Comparison of ENCODE assay signal across 29 cellular contexts in genomic region chr13:56020425-56020824, GRCh38.
"Had no signal": no experiment of that assay in that cellular context is flagged by ENCODE, and none has a peak within 500 bp of the region (broad histone marks: within the 10 kb centered on the region; RNA-seq: fewer than 3 reads in every experiment).

No MANE protein-coding gene starts in this region.

- DNase-seq: stimulated activated CD4-positive, alpha-beta T cell treated with anti-CD3 and anti-CD28 coated beads, Interleukin-2, amount 100 ng/mL, for 48 hours; stimulated activated CD4-positive, alpha-beta T cell treated with anti-CD3 and anti-CD28 coated beads, Interleukin-4, amount 100 ng/mL, for 1 hour; stimulated activated CD4-positive, alpha-beta T cell treated with anti-CD3 and anti-CD28 coated beads, Interleukin-4, amount 100 ng/mL, for 24 hours; stimulated activated CD4-positive, alpha-beta T cell treated with anti-CD3 and anti-CD28 coated beads, Interleukin-4, amount 100 ng/mL, for 4 hours; stimulated activated CD8-positive, alpha-beta memory T cell treated with anti-CD3 and anti-CD28 coated beads, Interleukin-4, amount 100 ng/mL, for 48 hours; stimulated activated naive B cell treated with anti-CD40 and anti-IgM and Interleukin-4, amounts not matched to agents 10 μg/mL and 1 μg/mL and 100 μg/mL, for 72 hours; stimulated activated naive CD4-positive, alpha-beta T cell; stimulated activated naive CD4-positive, alpha-beta T cell treated with Interleukin-2 at 50 U/mL for 16 hours; stimulated activated naive CD8-positive, alpha-beta T cell treated with anti-CD3 and anti-CD28 coated beads, Interleukin-15, amount 100 ng/mL, for 72 hours; stimulated activated naive CD8-positive, alpha-beta T cell treated with anti-CD3 and anti-CD28 coated beads, Interleukin-15, Interleukin-2, amounts not matched to agents 100 U/mL and 50 U/mL, for 24 hours; stomach; substantia nigra; testis; thyroid gland; tibial artery; transverse colon; trophoblast cell; upper lobe of left lung; upper lobe of right lung; uterus had no signal

- H3K4me1 ChIP-seq: stomach, suprapubic skin, testis, thyroid gland, tibial artery, tibial nerve, transverse colon, upper lobe of left lung, upper lobe of right lung, uterus, vagina had no signal

- H3K27ac Mint-ChIP-seq: stimulated activated effector memory CD8-positive, alpha-beta T cell treated with anti-CD3 and anti-CD28 coated beads, Interleukin-12 subunit alpha, Interleukin-12 subunit beta, amount 100 ng/mL, for 72 hours; stimulated activated memory B cell treated with anti-CD40 and anti-IgM and Interleukin-4, amounts not matched to agents 10 μg/mL and 1 μg/mL and 100 μg/mL, for 72 hours; stimulated activated naive B cell treated with anti-CD40 and anti-IgM and Interleukin-4, amounts not matched to agents 10 μg/mL and 1 μg/mL and 100 μg/mL, for 72 hours; stimulated activated naive CD8-positive, alpha-beta T cell treated with anti-CD3 and anti-CD28 coated beads, Interleukin-15, amount 100 ng/mL, for 72 hours; stimulated activated naive CD8-positive, alpha-beta T cell treated with anti-CD3 and anti-CD28 coated beads, Interleukin-15, Interleukin-2, amounts not matched to agents 100 ng/mL and 50 ng/mL, for 24 hours; type B pancreatic cell had no signal

- H3K27me3 Mint-ChIP-seq: stimulated activated memory B cell treated with anti-CD40 and anti-IgM and Interleukin-4, amounts not matched to agents 10 μg/mL and 1 μg/mL and 100 μg/mL, for 72 hours; stimulated activated naive B cell treated with anti-CD40 and anti-IgM and Interleukin-4, amounts not matched to agents 10 μg/mL and 1 μg/mL and 100 μg/mL, for 72 hours; stimulated activated naive CD8-positive, alpha-beta T cell treated with anti-CD3 and anti-CD28 coated beads, Interleukin-15, amount 100 ng/mL, for 72 hours; stimulated activated naive CD8-positive, alpha-beta T cell treated with anti-CD3 and anti-CD28 coated beads, Interleukin-15, Interleukin-2, amounts not matched to agents 100 ng/mL and 50 ng/mL, for 24 hours; type B pancreatic cell had no signal

- FAIRE-seq: urothelium cell line had no signal

- ATAC-seq: stimulated activated effector memory CD8-positive, alpha-beta T cell treated with anti-CD3 and anti-CD28 coated beads, Interleukin-12 subunit alpha, Interleukin-12 subunit beta, amount 100 ng/mL, for 72 hours; stimulated activated memory B cell treated with anti-CD40 and anti-IgM and Interleukin-4, amounts not matched to agents 10 μg/mL and 1 μg/mL and 100 μg/mL, for 72 hours; stimulated activated naive B cell treated with anti-CD40 and anti-IgM and Interleukin-4, amounts not matched to agents 10 μg/mL and 1 μg/mL and 100 μg/mL, for 72 hours; stimulated activated naive CD8-positive, alpha-beta T cell treated with anti-CD3 and anti-CD28 coated beads, Interleukin-15, amount 100 ng/mL, for 72 hours had no signal

- H3K4me1 Mint-ChIP-seq: stimulated activated effector memory CD8-positive, alpha-beta T cell treated with anti-CD3 and anti-CD28 coated beads, Interleukin-12 subunit alpha, Interleukin-12 subunit beta, amount 100 ng/mL, for 72 hours; stimulated activated memory B cell treated with anti-CD40 and anti-IgM and Interleukin-4, amounts not matched to agents 10 μg/mL and 1 μg/mL and 100 μg/mL, for 72 hours; stimulated activated naive B cell treated with anti-CD40 and anti-IgM and Interleukin-4, amounts not matched to agents 10 μg/mL and 1 μg/mL and 100 μg/mL, for 72 hours; stimulated activated naive CD8-positive, alpha-beta T cell treated with anti-CD3 and anti-CD28 coated beads, Interleukin-15, amount 100 ng/mL, for 72 hours had no signal

- H3K27ac ChIP-seq: stomach, suprapubic skin, testis, thoracic aorta, thyroid gland, tibial artery, tibial nerve, transverse colon, upper lobe of left lung, upper lobe of right lung, uterus, vagina had no signal

- H3K36me3 Mint-ChIP-seq: stimulated activated effector memory CD8-positive, alpha-beta T cell treated with anti-CD3 and anti-CD28 coated beads, Interleukin-12 subunit alpha, Interleukin-12 subunit beta, amount 100 ng/mL, for 72 hours; stimulated activated memory B cell treated with anti-CD40 and anti-IgM and Interleukin-4, amounts not matched to agents 10 μg/mL and 1 μg/mL and 100 μg/mL, for 72 hours; stimulated activated naive B cell treated with anti-CD40 and anti-IgM and Interleukin-4, amounts not matched to agents 10 μg/mL and 1 μg/mL and 100 μg/mL, for 72 hours; type B pancreatic cell had no signal

- H3K27me3 ChIP-seq: stomach, suprapubic skin, testis, thyroid gland, tibial artery, tibial nerve, transverse colon, upper lobe of left lung, upper lobe of right lung, uterus, vagina had no signal

- H3K9me3 Mint-ChIP-seq: type B pancreatic cell had no signal

- H3K4me3 ChIP-seq: stomach, suprapubic skin, testis, thoracic aorta, thyroid gland, tibial artery, tibial nerve, transverse colon, upper lobe of left lung, upper lobe of right lung, uterus, vagina had no signal

- H3K36me3 ChIP-seq: stomach, suprapubic skin, thoracic aorta, thyroid gland, tibial artery, tibial nerve, transverse colon, upper lobe of left lung, upper lobe of right lung, uterus, vagina had no signal

- H3K4me3 Mint-ChIP-seq: stimulated activated effector memory CD8-positive, alpha-beta T cell treated with anti-CD3 and anti-CD28 coated beads, Interleukin-12 subunit alpha, Interleukin-12 subunit beta, amount 100 ng/mL, for 72 hours; stimulated activated memory B cell treated with anti-CD40 and anti-IgM and Interleukin-4, amounts not matched to agents 10 μg/mL and 1 μg/mL and 100 μg/mL, for 72 hours; stimulated activated naive B cell treated with anti-CD40 and anti-IgM and Interleukin-4, amounts not matched to agents 10 μg/mL and 1 μg/mL and 100 μg/mL, for 72 hours; stimulated activated naive CD8-positive, alpha-beta T cell treated with anti-CD3 and anti-CD28 coated beads, Interleukin-15, amount 100 ng/mL, for 72 hours; stimulated activated naive CD8-positive, alpha-beta T cell treated with anti-CD3 and anti-CD28 coated beads, Interleukin-15, Interleukin-2, amounts not matched to agents 100 ng/mL and 50 ng/mL, for 24 hours; type B pancreatic cell had no signal

- H3K9me3 ChIP-seq: testis, thoracic aorta, thyroid gland, tibial artery, transverse colon, upper lobe of right lung, uterus, vagina had no signal
